Comparison of ENCODE assay signal across 20 cellular contexts in the genomic region with DNA sequence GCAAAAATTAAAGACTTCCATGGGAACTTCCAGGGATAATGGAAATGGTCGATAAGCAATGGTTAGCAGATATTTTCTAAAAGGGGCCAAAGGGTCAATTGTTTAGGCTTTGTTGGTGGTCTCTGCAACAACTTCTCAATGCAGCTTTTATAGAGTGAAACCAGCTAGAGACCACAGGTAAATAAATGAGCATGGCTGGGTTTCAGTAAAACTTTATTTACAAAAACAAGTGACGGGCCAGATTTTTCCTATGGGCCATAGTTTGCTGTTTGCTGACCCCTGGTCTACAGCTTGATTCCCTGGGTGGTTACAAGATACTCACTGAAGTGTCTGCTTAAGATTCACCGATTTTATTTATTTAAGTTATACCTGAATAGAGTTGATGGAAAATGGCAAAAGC.
"Had no signal": no experiment of that assay in that cellular context is flagged by ENCODE, and none has a peak within 500 bp of the region (broad histone marks: within the 10 kb centered on the region; RNA-seq: fewer than 3 reads in every experiment).

No MANE protein-coding gene starts in this region.

- H3K27ac Mint-ChIP-seq: activated B cell treated with CpG ODN at 0.5 μM for 24 hours; natural killer cell treated with Interleukin-12 subunit alpha and Interleukin-12 subunit beta and Interleukin-15 and Interleukin-18, amount 100 ng/mL, for 72 hours had no signal

- H3K9me3 Mint-ChIP-seq: activated B cell treated with CpG ODN at 0.5 μM for 24 hours; activated CD8-positive, alpha-beta T cell treated with anti-CD3 and anti-CD28 coated beads for 36 hours; activated naive CD8-positive, alpha-beta T cell treated with anti-CD3 and anti-CD28 coated beads, Interleukin-2, amount 10 ng/mL, durations not matched to agents 7 days and 5 days; activated T-helper 1 cell treated with anti-CD3 and anti-CD28 coated beads, Interleukin-12 subunit alpha, Interleukin-12 subunit beta, Interleukin-2, Interleukin-4 antibody, amounts not matched to agents 30 ng/mL and 10 ng/mL and 1 ng/mL, durations not matched to agents 14 hours and 24 hours and 36 hours; natural killer cell treated with Interleukin-12 subunit alpha and Interleukin-12 subunit beta and Interleukin-15 and Interleukin-18, amount 100 ng/mL, for 72 hours; stimulated activated naive B cell treated with anti-CD40 and anti-IgM and Interleukin-4, amounts not matched to agents 10 μg/mL and 1 μg/mL and 100 μg/mL, for 72 hours had no signal

- H3K27me3 ChIP-seq: breast epithelium, gastroesophageal sphincter, hepatocyte had no signal

- H3K36me3 Mint-ChIP-seq: natural killer cell treated with Interleukin-12 subunit alpha and Interleukin-12 subunit beta and Interleukin-15 and Interleukin-18, amount 100 ng/mL, for 72 hours had no signal

- H3K4me1 ChIP-seq: breast epithelium, gastroesophageal sphincter had no signal

- H3K36me3 ChIP-seq: breast epithelium had no signal

- DNase-seq: activated B cell treated with CpG ODN at 0.5 μM for 24 hours; activated gamma-delta T cell treated with Interleukin-2 at 50 U/mL for 16 hours; activated naive CD8-positive, alpha-beta T cell treated with anti-CD3 and anti-CD28 coated beads, Interleukin-2, amount 10 ng/mL, durations not matched to agents 7 days and 5 days; amygdala; central memory CD4-positive, alpha-beta T cell; islet precursor cell; left ventricle myocardium inferior; mesendoderm; mucosa of descending colon; right cardiac atrium; stimulated activated naive B cell treated with anti-CD40 and anti-IgM and Interleukin-4, amounts not matched to agents 10 μg/mL and 1 μg/mL and 100 μg/mL, for 72 hours had no signal

- H3K27ac ChIP-seq: breast epithelium, gastroesophageal sphincter, hepatocyte, left ventricle myocardium inferior, thoracic aorta had no signal

- H3K4me1 Mint-ChIP-seq: activated B cell treated with CpG ODN at 0.5 μM for 24 hours had no signal

- H3K4me3 Mint-ChIP-seq: activated B cell treated with CpG ODN at 0.5 μM for 24 hours; activated CD8-positive, alpha-beta T cell treated with anti-CD3 and anti-CD28 coated beads for 36 hours; activated naive CD8-positive, alpha-beta T cell treated with anti-CD3 and anti-CD28 coated beads, Interleukin-2, amount 10 ng/mL, durations not matched to agents 7 days and 5 days; activated T-helper 1 cell treated with anti-CD3 and anti-CD28 coated beads, Interleukin-12 subunit alpha, Interleukin-12 subunit beta, Interleukin-2, Interleukin-4 antibody, amounts not matched to agents 30 ng/mL and 10 ng/mL and 1 ng/mL, durations not matched to agents 14 hours and 24 hours and 36 hours; natural killer cell treated with Interleukin-12 subunit alpha and Interleukin-12 subunit beta and Interleukin-15 and Interleukin-18, amount 100 ng/mL, for 72 hours; stimulated activated naive B cell treated with anti-CD40 and anti-IgM and Interleukin-4, amounts not matched to agents 10 μg/mL and 1 μg/mL and 100 μg/mL, for 72 hours had no signal

- ATAC-seq: mucosa of descending colon, right cardiac atrium, SK-N-SH treated with all-trans-retinoic acid at 6 μM for 48 hours had no signal

- H3K9me3 ChIP-seq: breast epithelium, gastroesophageal sphincter, left ventricle myocardium inferior, mucosa of descending colon, thoracic aorta had no signal

- H3K4me3 ChIP-seq: breast epithelium, gastroesophageal sphincter, hepatocyte, left ventricle myocardium inferior, lung, mucosa of descending colon, thoracic aorta had no signal

- H3K27me3 Mint-ChIP-seq: activated B cell treated with CpG ODN at 0.5 μM for 24 hours; activated CD8-positive, alpha-beta T cell treated with anti-CD3 and anti-CD28 coated beads for 36 hours; activated naive CD8-positive, alpha-beta T cell treated with anti-CD3 and anti-CD28 coated beads, Interleukin-2, amount 10 ng/mL, durations not matched to agents 7 days and 5 days; stimulated activated naive B cell treated with anti-CD40 and anti-IgM and Interleukin-4, amounts not matched to agents 10 μg/mL and 1 μg/mL and 100 μg/mL, for 72 hours had no signal
